ENCODE assay signal across 24 cellular contexts in genomic region chr12:94195483-94195882, GRCh38. TPM values are rescaled to one million over a fixed set of nuclear protein-coding genes. Genes with fewer than 3 reads are reported as not detected.
DNase-seq lines count a peak whose midpoint lies in the region; ATAC-seq and TF ChIP-seq lines count a peak whose summit lies in the region.
"Had no signal": no experiment of that assay in that cellular context is flagged by ENCODE, and none has a peak within 500 bp of the region (broad histone marks: within the 10 kb centered on the region; RNA-seq: fewer than 3 reads in every experiment).

No MANE protein-coding gene starts in this region.

- H3K27ac Mint-ChIP-seq in Caco-2 (ENCODE audit: unreplicated experiment) (peak overlapping the region; percentile 78), H9 (no peak overlapping the region; a peak in 1 of 7 replicates)
- H3K27ac Mint-ChIP-seq: activated CD4-positive, alpha-beta memory T cell treated with anti-CD3 and anti-CD28 coated beads for 36 hours; activated naive CD4-positive, alpha-beta T cell treated with anti-CD3 and anti-CD28 coated beads for 36 hours; WTC11 had no signal

- H4K20me1 ChIP-seq in H9 (ENCODE audit: control insufficient read depth, insufficient read depth, insufficient read length), result no peaks in the 10 kb centered on the region

- H4K5ac ChIP-seq in H9 (ENCODE audit: insufficient read length, low read depth, low read length), result no peak overlapping the region

- in situ Hi-C loops in brain microvascular endothelial cell (cut with HindIII; ENCODE audit: low pct_ligation_motif_present, low sequenced_read_pairs), result no loop called here
- in situ Hi-C loops in gastrocnemius medialis (cut with MboI; ENCODE audit: low sequenced_read_pairs in 4 of 4), result no loop called here

- H3K27ac ChIP-seq in H9 (ENCODE audit: insufficient read length, low read depth, low read length), result no peak overlapping the region
- no peak overlapping the region for H3K27ac ChIP-seq in brain microvascular endothelial cell
- H3K27ac ChIP-seq in neutrophil, result peak overlapping the region; percentile 26
- no peak overlapping the region for H3K27ac ChIP-seq in gastrocnemius medialis
- H3K27ac ChIP-seq: esophagus muscularis mucosa, tibial artery had no signal

- no peak overlapping the region for H3K4ac ChIP-seq in H9 (ENCODE audit: low read depth, low read length)

- no TSS peak for BruUV-seq in Caco-2 (replicated peaks; lab: Mats Ljungman, UMichigan)

- H3K4me2 ChIP-seq in H9 (ENCODE audit: insufficient read depth, insufficient read length, low read length), result no peak overlapping the region

- peaks cover 6% of the 10 kb centered on the region for H3K9me3 Mint-ChIP-seq in Caco-2 (ENCODE audit: unreplicated experiment)
- H3K9me3 Mint-ChIP-seq in H9, result 0 out of 5 replicates have a peak, but pooled peaks cover 0 to 1% of the 10 kb centered on the region in 2 experiments

- intact Hi-C loops in Caco-2 (cut with micrococcal nuclease; ENCODE audit: unreplicated experiment), result loop anchor here (1.0 to 2.0 kb wide), 2 partner anchors 12 to 45 kb away; no protein-coding TSS in a partner anchor
- intact Hi-C loops in gastrocnemius medialis (cut with DNase I; ENCODE audit: low total_unique reads), result no loop called here

- H2BK12ac ChIP-seq in H9 (ENCODE audit: insufficient read length, low read depth, low read length), result no peak overlapping the region

- DNase-seq in Caco-2, result peak in 1 of 2 experiments; percentile 28
- no peak for DNase-seq in H9
- DNase-seq in brain microvascular endothelial cell, result no peak
- no peak for DNase-seq in COLO668 (lab: John Stamatoyannopoulos, UW; ENCODE audit: unreplicated experiment)
- DNase-seq in gastrocnemius medialis, result no peak
- DNase-seq in NCI-H1930 (lab: John Stamatoyannopoulos, UW), result no peak
- DNase-seq: activated CD4-positive, alpha-beta memory T cell treated with anti-CD3 and anti-CD28 coated beads for 36 hours; activated naive CD4-positive, alpha-beta T cell treated with anti-CD3 and anti-CD28 coated beads for 36 hours; activated T-cell treated with anti-CD3 and anti-CD28 coated beads, Interleukin-2, amount 50 U/mL, for 1 hour; amygdala; DND-41; Karpas-422; left colon; mesendoderm; naive thymus-derived CD4-positive, alpha-beta T cell; NCI-H1105 treated with DMSO at 0.1 percent for 48 hours; NK-92 treated with Interleukin-12 subunit alpha and Interleukin-12 subunit beta, amount 100 ng/mL, for 24 hours; stimulated activated naive CD4-positive, alpha-beta T cell treated with Interleukin-2 at 50 U/mL for 16 hours; T-helper 9 cell; tibial artery had no signal

- no peaks in the 10 kb centered on the region for H3K79me2 ChIP-seq in H9 (ENCODE audit: insufficient read depth, low read length)

- H2BK120ac ChIP-seq in H9 (ENCODE audit: low read depth, low read length, poor library complexity, severe bottlenecking), result no peak overlapping the region

- no peak overlapping the region for H2BK15ac ChIP-seq in H9 (ENCODE audit: low read depth, low read length)

- no peaks in the 10 kb centered on the region for H3K23me2 ChIP-seq in H9 (ENCODE audit: insufficient read length, low read depth, low read length, poor library complexity, severe bottlenecking)

- no peak overlapping the region for H4K8ac ChIP-seq in H9 (replicated peaks; ENCODE audit: insufficient read length, low read depth, low read length)

- no peak overlapping the region for H3K4me3 Mint-ChIP-seq in Caco-2 (ENCODE audit: unreplicated experiment)
- no peak overlapping the region for H3K4me3 Mint-ChIP-seq in H9
- H3K4me3 Mint-ChIP-seq: activated CD4-positive, alpha-beta memory T cell treated with anti-CD3 and anti-CD28 coated beads for 36 hours; activated naive CD4-positive, alpha-beta T cell treated with anti-CD3 and anti-CD28 coated beads for 36 hours; naive thymus-derived CD4-positive, alpha-beta T cell; WTC11 had no signal

- H3K27me3 ChIP-seq in Caco-2 (replicated peaks; ENCODE audit: control insufficient read depth, insufficient read depth, low read length), result no peaks in the 10 kb centered on the region
- no peaks in the 10 kb centered on the region for H3K27me3 ChIP-seq in H9 (ENCODE audit: insufficient read depth, low read length)
- H3K27me3 ChIP-seq in brain microvascular endothelial cell (replicated peaks), result no peaks in the 10 kb centered on the region
- H3K27me3 ChIP-seq in neutrophil, result no peaks in the 10 kb centered on the region
- no peaks in the 10 kb centered on the region for H3K27me3 ChIP-seq in gastrocnemius medialis
- H3K27me3 ChIP-seq: esophagus muscularis mucosa, tibial artery had no signal

- WGBS in H9 (ENCODE audit: extremely low coverage, insufficient read length, low lambda C conversion rate), result no CpG with 5 or more reads among the region's 6 CpGs

- TF ChIP-seq CTCF in Caco-2 (IDR thresholded peaks at IDR 0.05; ENCODE audit: insufficient read depth in 1 of 2, low read depth in 1 of 2, low read length in 1 of 2, severe bottlenecking in 1 of 2, unreplicated experiment in 1 of 2) (peak; percentile 33 to 61), H9 (conservative IDR thresholded peaks at IDR 0.05) (peak; percentile 53; the same call in 2 of the 3 replicates), brain microvascular endothelial cell (IDR thresholded peaks at IDR 0.05; ENCODE audit: low read depth, low read length, missing control alignments) (peak; percentile 44), neutrophil (IDR thresholded peaks at IDR 0.05) (no peak), gastrocnemius medialis (IDR thresholded peaks at IDR 0.05 in 4 of 5, conservative IDR thresholded peaks at IDR 0.05 in 1 of 5) (no peak)

- H4K91ac ChIP-seq in H9 (ENCODE audit: insufficient read length, low read depth, low read length), result no peak overlapping the region

- H3K4me1 Mint-ChIP-seq in Caco-2 (ENCODE audit: low read depth, unreplicated experiment) (peaks cover 6% of the 10 kb centered on the region), H9 (peaks cover 2 to 3% of the 10 kb centered on the region in 2 experiments)

- H3K4me3 ChIP-seq in Caco-2 (ENCODE audit: low read depth, low read length) (no peak overlapping the region), brain microvascular endothelial cell (ENCODE audit: low read depth, low read length) (no peak overlapping the region), neutrophil (ENCODE audit: low read depth in 1 of 2, low read length in 1 of 2) (no peak overlapping the region), gastrocnemius medialis (no peak overlapping the region)
- H3K4me3 ChIP-seq: esophagus muscularis mucosa, tibial artery had no signal

- H2AFZ ChIP-seq in H9 (ENCODE audit: low read length), result no peak overlapping the region

- CTCF ChIA-PET in Caco-2 (lab: Charles Lee), result interaction anchor here (1.0 kb wide), 1 partner anchor 44 kb away, joined by 3 read pairs; no protein-coding TSS in a partner anchor

- H3T11ph ChIP-seq in H9 (ENCODE audit: low read length), result no peak overlapping the region

- H3K9ac ChIP-seq in H9 (ENCODE audit: extremely low read depth, insufficient read length, low read length), result no peak overlapping the region

- H3K4me1 ChIP-seq in Caco-2, result no peaks in the 10 kb centered on the region
- no peaks in the 10 kb centered on the region for H3K4me1 ChIP-seq in H9 (ENCODE audit: insufficient read depth, low read length)
- H3K4me1 ChIP-seq in neutrophil (ENCODE audit: control insufficient read depth in 1 of 2, insufficient read depth in 1 of 2, low read depth in 1 of 2, low read length in 1 of 2), result no peaks in the 10 kb centered on the region
- no peaks in the 10 kb centered on the region for H3K4me1 ChIP-seq in gastrocnemius medialis
- H3K4me1 ChIP-seq: esophagus muscularis mucosa, tibial artery had no signal

- no peaks in the 10 kb centered on the region for H3K9me3 ChIP-seq in Caco-2
- H3K9me3 ChIP-seq in H9 (ENCODE audit: control insufficient read depth, low read depth, low read length), result no peaks in the 10 kb centered on the region
- H3K9me3 ChIP-seq in neutrophil, result no peaks in the 10 kb centered on the region
- H3K9me3 ChIP-seq in gastrocnemius medialis, result no peaks in the 10 kb centered on the region
- H3K9me3 ChIP-seq: esophagus muscularis mucosa had no signal

- no peak overlapping the region for H3K23ac ChIP-seq in H9 (ENCODE audit: insufficient read length, low read depth, low read length)

- no peak overlapping the region for H3K14ac ChIP-seq in H9 (ENCODE audit: insufficient read depth, low read length)

- no peak overlapping the region for H3K56ac ChIP-seq in H9 (ENCODE audit: insufficient read length, low read depth, low read length)

- H2AK5ac ChIP-seq in H9 (ENCODE audit: insufficient read length, low read length), result no peak overlapping the region

- H3K36me3 ChIP-seq in Caco-2 (ENCODE audit: control insufficient read depth, insufficient read depth, low read length) (no peaks in the 10 kb centered on the region; the same call in 1 of the 2 replicates), brain microvascular endothelial cell (replicated peaks) (no peaks in the 10 kb centered on the region), neutrophil (peaks cover 97% of the 10 kb centered on the region), gastrocnemius medialis (no peaks in the 10 kb centered on the region)
- H3K36me3 ChIP-seq: esophagus muscularis mucosa, tibial artery had no signal

- ATAC-seq in GM21526 (IDR thresholded peaks at IDR 0.05; ENCODE audit: low FRiP score, unreplicated experiment) (no peak), gastrocnemius medialis (no peak)
- ATAC-seq: left colon; naive thymus-derived CD4-positive, alpha-beta T cell; WTC11 had no signal

- H3K18ac ChIP-seq in H9 (ENCODE audit: insufficient read length, low read depth, low read length), result no peak overlapping the region

- no peaks in the 10 kb centered on the region for H3K27me3 Mint-ChIP-seq in Caco-2 (ENCODE audit: insufficient read depth, unreplicated experiment)
- H3K27me3 Mint-ChIP-seq in H9 (ENCODE audit: low read depth), result peaks cover 33% of the 10 kb centered on the region
- H3K27me3 Mint-ChIP-seq: activated CD4-positive, alpha-beta memory T cell treated with anti-CD3 and anti-CD28 coated beads for 36 hours; naive thymus-derived CD4-positive, alpha-beta T cell had no signal

- TF ChIP-seq POLR2A in gastrocnemius medialis (IDR thresholded peaks at IDR 0.05), result no peak

- H3K36me3 Mint-ChIP-seq in Caco-2 (ENCODE audit: insufficient read depth, unreplicated experiment) (peaks cover 36% of the 10 kb centered on the region), H9 (ENCODE audit: insufficient read depth in 1 of 3, low read depth in 3 of 3) (peaks cover 0 to 2% (median 0%) of the 10 kb centered on the region in 3 experiments; a peak in 3 of 7 replicates)

- POLR2A ChIA-PET in Caco-2 (lab: Charles Lee), result no interaction called here

- H2BK20ac ChIP-seq in H9 (ENCODE audit: low read depth, low read length, poor library complexity, severe bottlenecking), result no peak overlapping the region

- no peaks in the 10 kb centered on the region for H3K79me1 ChIP-seq in H9 (ENCODE audit: insufficient read depth, low read depth, low read length, poor library complexity, severe bottlenecking)

- no peak overlapping the region for H2BK5ac ChIP-seq in H9 (ENCODE audit: insufficient read length, low read length)

RNA-seq across cellular contexts. Expression of gene PLXNC1, which starts 47.1 kb away (rescaled TPM):
- 41.3 and 47.7 TPM in 2 replicates for total RNA-seq in Caco-2 (2022)
- total RNA-seq in H9 (2021), result 0.53 and 1.2 TPM in 2 replicates
- 1 to 10 TPM in 2 of 4 donors, under 1 TPM in 2; 0.62 to 2.2 (median 1.2) TPM for total RNA-seq in gastrocnemius medialis

Comparison
In these comparisons a context has a peak if more than half of its experiments do, and no peak if none do; other contexts are left out.
1. CTCF ChIP-seq: peak in Caco-2 (2 of 2), H9 (single experiment) and brain microvascular endothelial cell (single experiment); none in neutrophil (single experiment) and gastrocnemius medialis (0 of 5).
2. RNA of gene PLXNC1, which starts 47.1 kb away (total RNA-seq): 41.3 to 47.7 TPM in Caco-2; 0.62 to 2.2 TPM in gastrocnemius medialis and 0.53 to 1.2 TPM in H9; every median in the first group is over 10 times any median in the second.